In the genomic region with DNA sequence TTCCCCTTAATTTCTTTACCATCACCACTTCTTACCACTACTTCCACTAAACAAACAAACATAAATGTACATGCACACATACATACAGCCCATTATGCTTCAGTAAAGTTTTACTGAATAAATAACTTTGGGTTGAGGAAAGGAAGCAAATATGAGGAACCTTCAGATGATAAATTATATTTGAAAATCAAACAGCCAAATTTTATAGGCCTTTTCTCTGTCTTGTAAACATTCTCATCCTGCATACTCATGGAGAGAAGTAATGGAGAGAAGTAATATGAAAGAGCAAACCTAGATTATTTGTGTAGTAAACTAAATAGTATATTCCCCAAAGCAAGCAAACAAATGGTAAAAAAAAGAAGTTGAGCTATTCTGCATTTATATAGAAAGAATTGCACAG, we compare ENCODE assay signal across 3 cellular contexts.
"Had no signal": no experiment of that assay in that cellular context is flagged by ENCODE, and none has a peak within 500 bp of the region (broad histone marks: within the 10 kb centered on the region; RNA-seq: fewer than 3 reads in every experiment).

No MANE protein-coding gene starts in this region.

- H3K4me3 ChIP-seq: GM12878 had no signal

- ATAC-seq: GM12878 had no signal

- DNase-seq: GDM1, GF-D8 had no signal
